Comparison of ENCODE assay signal across 27 cellular contexts in genomic region chr5:180334176-180334575, GRCh38. TPM values are rescaled to one million over a fixed set of nuclear protein-coding genes. Genes with fewer than 3 reads are reported as not detected.
DNase-seq lines count a peak whose midpoint lies in the region; ATAC-seq, FAIRE-seq and TF ChIP-seq lines count a peak whose summit lies in the region.
"Had no signal": no experiment of that assay in that cellular context is flagged by ENCODE, and none has a peak within 500 bp of the region (broad histone marks: within the 10 kb centered on the region; RNA-seq: fewer than 3 reads in every experiment).

No MANE protein-coding gene starts in this region.

- H3K79me1 ChIP-seq in IMR-90 (ENCODE audit: low read depth in 1 of 2, low read length in 2 of 2) = peaks cover 0 to 8% of the 10 kb centered on the region in 2 experiments; a peak in 1 of 4 replicates

- CTCF ChIA-PET in IMR-90 (lab: Yijun Ruan, JAX) = interaction anchor here (0.6 kb wide), 1 partner anchor 646 kb away, joined by 6 read pairs; no protein-coding TSS in a partner anchor

- H3K9me3 ChIP-seq in IMR-90 (ENCODE audit: control insufficient read depth, insufficient read depth, low read length) (no peaks in the 10 kb centered on the region), astrocyte (ENCODE audit: insufficient read depth, low read depth, low read length) (no peaks in the 10 kb centered on the region), sigmoid colon (no peaks in the 10 kb centered on the region)
- H3K9me3 ChIP-seq: gastroesophageal sphincter, SK-N-SH, transverse colon had no signal

- H3K4me3 ChIP-seq in ACC112 (ENCODE audit: low read depth, low read length) (no peak overlapping the region; the same call in 1 of the 2 replicates), IMR-90 (ENCODE audit: insufficient read depth, low read depth, low read length) (no peak overlapping the region), astrocyte (ENCODE audit: insufficient read depth, low read depth, low read length) (no peak overlapping the region), sigmoid colon (no peak overlapping the region)
- H3K4me3 ChIP-seq: gastroesophageal sphincter, GM12878, K562, transverse colon had no signal

- no peak overlapping the region for H3K27ac Mint-ChIP-seq in astrocyte (ENCODE audit: unreplicated experiment)
- H3K27ac Mint-ChIP-seq: brain; CD8-positive, alpha-beta memory T cell; stimulated activated naive CD8-positive, alpha-beta T cell treated with anti-CD3 and anti-CD28 coated beads, Interleukin-15, Interleukin-2, amounts not matched to agents 100 ng/mL and 50 ng/mL, for 24 hours had no signal

- H3K4me1 ChIP-seq in ACC112 (ENCODE audit: control insufficient read depth, insufficient read depth, low read length, unreplicated experiment) = peaks cover 63% of the 10 kb centered on the region
- H3K4me1 ChIP-seq in IMR-90 (ENCODE audit: control insufficient read depth, insufficient read depth, low read length) = peaks cover 18% of the 10 kb centered on the region
- H3K4me1 ChIP-seq in astrocyte (ENCODE audit: insufficient read depth, low read length) = peaks cover 44% of the 10 kb centered on the region
- H3K4me1 ChIP-seq in sigmoid colon = peaks cover 0 to 22% (median 10%) of the 10 kb centered on the region in 4 donors
- H3K4me1 ChIP-seq: parathyroid adenoma, transverse colon had no signal

- H3K27ac ChIP-seq in ACC112 (ENCODE audit: low read depth, low read length) = peak overlapping the region; percentile 96
- no peak overlapping the region for H3K27ac ChIP-seq in IMR-90 (ENCODE audit: insufficient read depth, low read length)
- peak overlapping the region; percentile 99 for H3K27ac ChIP-seq in astrocyte (ENCODE audit: low read depth, low read length)
- peak overlapping the region in 1 of 4 donors; percentile 63 for H3K27ac ChIP-seq in sigmoid colon
- H3K27ac ChIP-seq: parathyroid adenoma, transverse colon had no signal

- no peak for TF ChIP-seq POLR2A in IMR-90 (IDR thresholded peaks at IDR 0.05; ENCODE audit: low read depth, low read length)
- TF ChIP-seq POLR2A in sigmoid colon (IDR thresholded peaks at IDR 0.05) = no peak

- TF ChIP-seq RAD21 in IMR-90 (IDR thresholded peaks at IDR 0.05; ENCODE audit: low read length) = no peak

- H3K9ac ChIP-seq in IMR-90 (ENCODE audit: low read depth, low read length) (no peak overlapping the region), astrocyte (ENCODE audit: low read length) (peak overlapping the region; percentile 32)
- H3K9ac ChIP-seq: parathyroid adenoma, SK-N-SH had no signal

- peak overlapping the region; percentile 19; the same call in 1 of the 3 replicates for H2BK15ac ChIP-seq in IMR-90 (ENCODE audit: low read depth, low read length)

- peak overlapping the region in 1 of 2 experiments; percentile 8; a peak in 1 of 4 replicates for H4K8ac ChIP-seq in IMR-90 (ENCODE audit: low read depth in 2 of 2, low read length in 2 of 2)

- no TSS peak for BruUV-seq in IMR-90 (replicated peaks; lab: Mats Ljungman, UMichigan)

- ATAC-seq in IMR-90 (ENCODE audit: low read depth) = no peak
- ATAC-seq in GM21825 (IDR thresholded peaks at IDR 0.05; ENCODE audit: unreplicated experiment) = no peak
- no peak for ATAC-seq in HG03521 (IDR thresholded peaks at IDR 0.05; ENCODE audit: unreplicated experiment)
- ATAC-seq: gastroesophageal sphincter, GM12878, K562 had no signal

- peak overlapping the region; percentile 99 for H2AK5ac ChIP-seq in IMR-90 (ENCODE audit: low read depth, low read length)

- H3K4me3 Mint-ChIP-seq in astrocyte (ENCODE audit: unreplicated experiment) = no peak overlapping the region
- H3K4me3 Mint-ChIP-seq: brain; stimulated activated naive CD8-positive, alpha-beta T cell treated with anti-CD3 and anti-CD28 coated beads, Interleukin-15, Interleukin-2, amounts not matched to agents 100 ng/mL and 50 ng/mL, for 24 hours had no signal

- no peaks in the 10 kb centered on the region for H3K27me3 ChIP-seq in ACC112 (ENCODE audit: insufficient read depth, low read length)
- no peaks in the 10 kb centered on the region for H3K27me3 ChIP-seq in IMR-90 (ENCODE audit: control insufficient read depth, insufficient read depth, low read length)
- no peaks in the 10 kb centered on the region for H3K27me3 ChIP-seq in astrocyte (ENCODE audit: insufficient read depth, low read length)
- no peaks in the 10 kb centered on the region for H3K27me3 ChIP-seq in sigmoid colon
- H3K27me3 ChIP-seq: gastroesophageal sphincter had no signal

- TF ChIP-seq CTCF in IMR-90 (conservative IDR thresholded peaks at IDR 0.05; ENCODE audit: low read depth, low read length) (no peak), astrocyte (IDR thresholded peaks at IDR 0.05; ENCODE audit: insufficient read depth, low read depth, low read length) (no peak), sigmoid colon (IDR thresholded peaks at IDR 0.05) (no peak)

- H4K20me1 ChIP-seq in IMR-90 (ENCODE audit: insufficient read depth, low read length) = peaks cover 21% of the 10 kb centered on the region
- H4K20me1 ChIP-seq in astrocyte (ENCODE audit: insufficient read depth, low read length) = peaks cover 6% of the 10 kb centered on the region

- H3K4me2 ChIP-seq in IMR-90 (ENCODE audit: low read depth, low read length) (no peak overlapping the region), astrocyte (ENCODE audit: low read length) (peak overlapping the region; percentile 33)

- peak overlapping the region; percentile 77; the same call in 1 of the 2 replicates for H4K91ac ChIP-seq in IMR-90 (ENCODE audit: insufficient read depth, low read depth, low read length)

- H3K9me3 Mint-ChIP-seq in astrocyte (ENCODE audit: unreplicated experiment) = no peaks in the 10 kb centered on the region
- H3K9me3 Mint-ChIP-seq: brain; CD8-positive, alpha-beta memory T cell; stimulated activated naive CD8-positive, alpha-beta T cell treated with anti-CD3 and anti-CD28 coated beads, Interleukin-15, Interleukin-2, amounts not matched to agents 100 ng/mL and 50 ng/mL, for 24 hours had no signal

- H2BK5ac ChIP-seq in IMR-90 (ENCODE audit: low read depth, low read length, poor library complexity, severe bottlenecking) = no peak overlapping the region

- H3K18ac ChIP-seq in IMR-90 (ENCODE audit: low read depth, low read length) = no peak overlapping the region

- H3K36me3 Mint-ChIP-seq in astrocyte (ENCODE audit: low read depth, unreplicated experiment) = peaks cover 12% of the 10 kb centered on the region

- no peak overlapping the region for H3K23ac ChIP-seq in IMR-90 (ENCODE audit: low read depth, low read length)

- H3K36me3 ChIP-seq in ACC112 (ENCODE audit: insufficient read depth, low read length) (peaks cover 21% of the 10 kb centered on the region; the same call in 1 of the 2 replicates), IMR-90 (ENCODE audit: control insufficient read depth, insufficient read depth, low read length) (peaks cover 27% of the 10 kb centered on the region), astrocyte (ENCODE audit: insufficient read depth, low read length) (peaks cover 23% of the 10 kb centered on the region), sigmoid colon (peaks cover 0 to 22% (median 11%) of the 10 kb centered on the region in 4 donors)
- H3K36me3 ChIP-seq: transverse colon had no signal

- intact Hi-C loops in IMR-90 (cut with micrococcal nuclease) = no loop called here
- intact Hi-C loops in sigmoid colon (cut with DNase I) = no loop called here

- peak overlapping the region; percentile 81 for H2BK120ac ChIP-seq in IMR-90 (ENCODE audit: low read depth, low read length)

- no peak for TF ChIP-seq EP300 in sigmoid colon (IDR thresholded peaks at IDR 0.05)

- H3K4me1 Mint-ChIP-seq in astrocyte (ENCODE audit: low read depth, unreplicated experiment) = peaks cover 30% of the 10 kb centered on the region

- dilution Hi-C loops in IMR-90 (cut with HindIII; ENCODE audit: low sequenced_read_pairs, unreplicated experiment) = no loop called here

- peaks cover 20% of the 10 kb centered on the region for H3K9me1 ChIP-seq in IMR-90 (ENCODE audit: insufficient read depth, low read length)

- H4K5ac ChIP-seq in IMR-90 (ENCODE audit: low read depth, low read length) = no peak overlapping the region

- peak overlapping the region; percentile 60 for H2AK9ac ChIP-seq in IMR-90 (replicated peaks; ENCODE audit: low read depth, low read length, poor library complexity)

- in situ Hi-C loops in IMR-90 (cut with MboI; ENCODE audit: low sequenced_read_pairs) = no loop called here

- WGBS in IMR-90 (ENCODE audit: extremely low coverage in 2 of 2, insufficient read length in 1 of 2), 2 experiments = 100% methylated on average over 1 of the region's 6 CpGs; no CpG with 5 or more reads in 1 of the 2 experiments
- 86 to 87% methylated on average over 6 of the region's 6 CpGs for WGBS in sigmoid colon, 2 donors

- no peaks in the 10 kb centered on the region for H3K27me3 Mint-ChIP-seq in astrocyte (ENCODE audit: low read depth, unreplicated experiment)
- H3K27me3 Mint-ChIP-seq: brain had no signal

- H3K14ac ChIP-seq in IMR-90 (replicated peaks; ENCODE audit: low read depth, low read length) = peak overlapping the region; percentile 13; the same call in 1 of the 2 replicates

- no peak for FAIRE-seq in astrocyte (lab: Jason Lieb, UNC)
- FAIRE-seq: GM12878, K562 had no signal

- POLR2A ChIA-PET in IMR-90 (lab: Charles Lee; ENCODE audit: unreplicated experiment) = no interaction called here

- H3K79me2 ChIP-seq in ACC112 (ENCODE audit: control insufficient read depth, insufficient read depth, low read length, unreplicated experiment) (peaks cover 3% of the 10 kb centered on the region), astrocyte (ENCODE audit: insufficient read depth, low read length) (peaks cover 11% of the 10 kb centered on the region)
- H3K79me2 ChIP-seq: parathyroid adenoma had no signal

- H3K56ac ChIP-seq in IMR-90 (ENCODE audit: extremely low read depth, insufficient read depth, low read length) = no peak overlapping the region

- DNase-seq in IMR-90 (no peak), astrocyte (ENCODE audit: low read depth) (no peak), sigmoid colon (peak; percentile 50), inferior parietal cortex (ENCODE audit: extremely low spot score) (no peak), HuH-7.5 (ENCODE audit: low spot score) (no peak)
- DNase-seq: activated CD4-positive, alpha-beta T cell treated with anti-CD3 and anti-CD28 coated beads, Interleukin-2, amount 50 U/mL, for 48 hours; activated CD4-positive, CD25-positive, alpha-beta regulatory T cell treated with anti-CD3 and anti-CD28 coated beads, Interleukin-2, amount 50 U/mL, for 72 hours; activated T-cell treated with anti-CD3 and anti-CD28 coated beads, Interleukin-2, amount 50 U/mL, for 48 hours; CD8-positive, alpha-beta memory T cell; NCI-H1092; NCI-H1694 treated with DMSO at 0.1 percent for 48 hours; NCI-H446; NCI-H774; retina; SK-N-SH; stimulated activated CD8-positive, alpha-beta memory T cell treated with anti-CD3 and anti-CD28 coated beads, Interleukin-4, amount 100 ng/mL, for 48 hours; transverse colon had no signal

- peak overlapping the region; percentile 34 for H3K4ac ChIP-seq in IMR-90 (ENCODE audit: low read depth, low read length)

- peak overlapping the region; percentile 60 for H2BK20ac ChIP-seq in IMR-90 (ENCODE audit: low read depth, low read length)

- H2AFZ ChIP-seq in ACC112 (ENCODE audit: low read length, unreplicated experiment) (no peak overlapping the region), IMR-90 (replicated peaks; ENCODE audit: low read length, poor library complexity) (peak overlapping the region; percentile 47), astrocyte (ENCODE audit: low read depth, low read length) (no peak overlapping the region)
- H2AFZ ChIP-seq: parathyroid adenoma had no signal

RNA-seq across cellular contexts. Expression of gene GFPT2, which starts 19.0 kb away (rescaled TPM):
- total RNA-seq in IMR-90 (2012; rRNA removed) (20.6 and 20.8 TPM in 2 replicates), astrocyte (14.6 and 19.0 TPM in 2 replicates), sigmoid colon (10 to 100 TPM; 16.1 to 42.7 (median 21.7) TPM)
- polyA plus RNA-seq in IMR-90 (2012; rRNA removed) (17.7 and 20.3 TPM in 2 replicates), sigmoid colon (1 to 10 TPM; 1.2 to 6.6 (median 3.6) TPM)
- 11.8 and 14.2 TPM in 2 replicates for polyA plus RNA-seq in IMR-90 (2012; cell fraction: cytosol; rRNA removed)
- 18.2 and 28.4 TPM in 2 replicates for polyA plus RNA-seq in IMR-90 (2012; cell fraction: nucleus; rRNA removed; ENCODE audit: low replicate concordance)
- total RNA-seq: T-helper 1 cell treated with Interleukin-12 subunit alpha and Interleukin-12 subunit beta and Interleukin-4 antibody, amounts not matched to agents 30 ng/mL and 1 ng/mL, for 36 hours had no signal

RNA-seq across cellular contexts. Expression of gene MAPK9, which starts 42.3 kb away (rescaled TPM):
- 22.9 and 27.8 TPM in 2 replicates for total RNA-seq in IMR-90 (2012; rRNA removed)
- 20.1 and 23.3 TPM in 2 replicates for polyA plus RNA-seq in IMR-90 (2012; rRNA removed)
- polyA plus RNA-seq in IMR-90 (2012; cell fraction: cytosol; rRNA removed) = 6.6 and 13.4 TPM in 2 replicates
- polyA plus RNA-seq in IMR-90 (2012; cell fraction: nucleus; rRNA removed; ENCODE audit: low replicate concordance) = 8.1 and 28.5 TPM in 2 replicates
- total RNA-seq in astrocyte = 31.6 and 34.0 TPM in 2 replicates
- 10 to 100 TPM; 39.5 to 45.7 (median 41.4) TPM for total RNA-seq in sigmoid colon
- 10 to 100 TPM; 20.5 to 31.2 (median 27.3) TPM for polyA plus RNA-seq in sigmoid colon
